Comparison of ENCODE assay signal across 20 cellular contexts in the genomic region with DNA sequence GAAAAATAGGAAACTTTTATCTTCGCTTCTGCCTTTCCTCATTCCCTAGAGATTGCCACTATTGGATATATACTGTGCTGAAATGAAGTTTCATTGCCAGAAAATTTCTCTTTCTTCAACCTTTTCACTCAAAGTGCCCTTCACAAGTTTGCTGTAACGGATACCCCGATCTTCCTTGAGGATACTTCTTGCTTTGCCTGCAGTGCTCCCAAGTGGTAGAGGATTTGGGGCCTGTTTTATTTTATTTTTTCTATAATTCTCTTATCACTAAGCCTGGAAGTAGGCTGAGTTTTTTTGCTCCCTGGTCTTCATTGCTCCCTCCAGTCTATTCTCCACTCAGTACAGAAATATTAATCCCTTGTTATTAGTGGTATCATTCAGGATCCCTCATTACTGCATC.
"Had no signal": no experiment of that assay in that cellular context is flagged by ENCODE, and none has a peak within 500 bp of the region (broad histone marks: within the 10 kb centered on the region; RNA-seq: fewer than 3 reads in every experiment).

No MANE protein-coding gene starts in this region.

- H3K36me3 Mint-ChIP-seq: activated CD4-positive, alpha-beta memory T cell treated with anti-CD3 and anti-CD28 coated beads for 36 hours; activated naive CD8-positive, alpha-beta T cell; brain had no signal

- H2AFZ ChIP-seq: PC-9 had no signal

- H3K4me2 ChIP-seq: PC-9 had no signal

- H3K27ac ChIP-seq: PC-9, VCaP had no signal

- H3K4me3 Mint-ChIP-seq: activated CD4-positive, alpha-beta memory T cell treated with anti-CD3 and anti-CD28 coated beads for 36 hours; activated CD4-positive, alpha-beta T cell treated with anti-CD3 and anti-CD28 coated beads, Interleukin-2, amount 10 ng/mL, durations not matched to agents 7 days and 5 days; activated naive CD4-positive, alpha-beta T cell treated with anti-CD3 and anti-CD28 coated beads for 36 hours; activated naive CD8-positive, alpha-beta T cell; activated T-cell treated with anti-CD3 and anti-CD28 coated beads, Interleukin-2, amount 50 U/mL, for 4 hours; brain; central memory CD8-positive, alpha-beta T cell had no signal

- H3K27me3 Mint-ChIP-seq: activated CD4-positive, alpha-beta memory T cell treated with anti-CD3 and anti-CD28 coated beads for 36 hours; activated CD4-positive, alpha-beta T cell treated with anti-CD3 and anti-CD28 coated beads, Interleukin-2, amount 10 ng/mL, durations not matched to agents 7 days and 5 days; activated naive CD8-positive, alpha-beta T cell; brain; central memory CD8-positive, alpha-beta T cell had no signal

- DNase-seq: activated CD4-positive, alpha-beta memory T cell treated with anti-CD3 and anti-CD28 coated beads for 36 hours; activated CD4-positive, alpha-beta T cell treated with anti-CD3 and anti-CD28 coated beads, Interleukin-2, amount 10 ng/mL, durations not matched to agents 7 days and 5 days; activated CD4-positive, CD25-positive, alpha-beta regulatory T cell; activated CD8-positive, alpha-beta memory T cell treated with anti-CD3 and anti-CD28 coated beads for 24 hours; activated gamma-delta T cell; activated naive CD4-positive, alpha-beta T cell treated with anti-CD3 and anti-CD28 coated beads for 36 hours; activated T-cell treated with anti-CD3 and anti-CD28 coated beads, Interleukin-2, amount 50 U/mL, for 4 hours; amygdala; NCI-H1092; NCI-H1417; NCI-H1930; NCI-H510A treated with DMSO at 0.1 percent for 48 hours; NCI-H69; PC-9; SHP77 treated with DMSO at 0.1 percent for 48 hours; T-helper 1 cell had no signal

- H3K9me3 Mint-ChIP-seq: activated CD4-positive, alpha-beta memory T cell treated with anti-CD3 and anti-CD28 coated beads for 36 hours; activated CD4-positive, alpha-beta T cell treated with anti-CD3 and anti-CD28 coated beads, Interleukin-2, amount 10 ng/mL, durations not matched to agents 7 days and 5 days; brain had no signal

- ATAC-seq: activated T-cell treated with anti-CD3 and anti-CD28 coated beads, Interleukin-2, amount 50 U/mL, for 4 hours had no signal

- H3K4me1 Mint-ChIP-seq: activated CD4-positive, alpha-beta T cell treated with anti-CD3 and anti-CD28 coated beads, Interleukin-2, amount 10 ng/mL, durations not matched to agents 7 days and 5 days; brain; central memory CD8-positive, alpha-beta T cell had no signal

- H3K4me3 ChIP-seq: PC-9 had no signal

- H3K27ac Mint-ChIP-seq: activated CD4-positive, alpha-beta memory T cell treated with anti-CD3 and anti-CD28 coated beads for 36 hours; activated CD4-positive, alpha-beta T cell treated with anti-CD3 and anti-CD28 coated beads, Interleukin-2, amount 10 ng/mL, durations not matched to agents 7 days and 5 days; activated naive CD4-positive, alpha-beta T cell treated with anti-CD3 and anti-CD28 coated beads for 36 hours; activated naive CD8-positive, alpha-beta T cell; brain had no signal
